In genomic region chr5:134240421-134240962, GRCh38 we compare ENCODE assay signal across 9 cellular contexts. TPM values are rescaled to one million over a fixed set of nuclear protein-coding genes. Genes with fewer than 3 reads are reported as not detected.
DNase-seq lines count a peak whose midpoint lies in the region; ATAC-seq and TF ChIP-seq lines count a peak whose summit lies in the region.
"Had no signal": no experiment of that assay in that cellular context is flagged by ENCODE, and none has a peak within 500 bp of the region (broad histone marks: within the 10 kb centered on the region; RNA-seq: fewer than 3 reads in every experiment).

No MANE protein-coding gene starts in this region.

- DNase-seq in Daoy (ENCODE audit: low read depth) = peak; percentile 32
- peak; percentile 72 for DNase-seq in SK-MEL-5 (ENCODE audit: low read depth, low spot score)
- DNase-seq in foreskin keratinocyte = peak in 1 of 2 donors; percentile 54
- DNase-seq in nucleus accumbens (lab: John Stamatoyannopoulos, UW) = peak in 43 of 56 donors; percentile 3 to 76 (median 47)
- no peak for DNase-seq in activated CD4-positive, alpha-beta T cell treated with anti-CD3 and anti-CD28 coated beads for 48 hours
- DNase-seq in activated naive CD4-positive, alpha-beta T cell treated with Interleukin-2 at 50 U/mL for 16 hours = no peak
- DNase-seq: activated CD4-positive, alpha-beta memory T cell treated with anti-CD3 and anti-CD28 coated beads for 36 hours had no signal

- peaks cover 7% of the 10 kb centered on the region for H3K4me1 ChIP-seq in foreskin keratinocyte

- H3K27ac ChIP-seq in foreskin keratinocyte = no peak overlapping the region

- no peak for TF ChIP-seq CTCF in foreskin keratinocyte (conservative IDR thresholded peaks at IDR 0.05)

- ATAC-seq in foreskin keratinocyte = peak; percentile 35
- no peak for ATAC-seq in HG03139 (IDR thresholded peaks at IDR 0.05; ENCODE audit: unreplicated experiment)
- no peak for ATAC-seq in HG02870 (IDR thresholded peaks at IDR 0.05; ENCODE audit: unreplicated experiment)

- H3K27me3 ChIP-seq in foreskin keratinocyte = no peaks in the 10 kb centered on the region

- in situ Hi-C loops in SK-MEL-5 (cut with HindIII; ENCODE audit: low pct_unique_long_range_greater_than_20kb, low sequenced_read_pairs) = no loop called here

RNA-seq across cellular contexts. Expression of gene PPP2CA, which starts 14.6 kb away (rescaled TPM):
- total RNA-seq in Daoy (2014; rRNA removed; shearing (Covaris generic)) = 416 and 424 TPM in 2 replicates
- 123 and 144 TPM in 2 replicates for total RNA-seq in SK-MEL-5 (2014; rRNA removed; shearing (Covaris generic))
- polyA plus RNA-seq in SK-MEL-5 (2015; cell fraction: cytosol; rRNA removed) = 193 and 200 TPM in 2 replicates
- polyA plus RNA-seq in SK-MEL-5 (2015; cell fraction: nucleus; rRNA removed) = 44.1 and 52.3 TPM in 2 replicates
- 141 and 149 TPM in 2 replicates for total RNA-seq in foreskin keratinocyte
- 89.8 and 114 TPM in 2 replicates for polyA plus RNA-seq in foreskin keratinocyte

Comparison
In these comparisons a context has a peak if more than half of its experiments do, and no peak if none do; other contexts are left out.
1. DNase-seq: peak in Daoy (single experiment), SK-MEL-5 (single experiment) and nucleus accumbens (43 of 56); none in activated CD4-positive, alpha-beta T cell treated with anti-CD3 and anti-CD28 coated beads for 48 hours (single experiment) and activated naive CD4-positive, alpha-beta T cell treated with Interleukin-2 at 50 U/mL for 16 hours (single experiment).